9 cellular contexts compared by ENCODE assay signal in the genomic region with DNA sequence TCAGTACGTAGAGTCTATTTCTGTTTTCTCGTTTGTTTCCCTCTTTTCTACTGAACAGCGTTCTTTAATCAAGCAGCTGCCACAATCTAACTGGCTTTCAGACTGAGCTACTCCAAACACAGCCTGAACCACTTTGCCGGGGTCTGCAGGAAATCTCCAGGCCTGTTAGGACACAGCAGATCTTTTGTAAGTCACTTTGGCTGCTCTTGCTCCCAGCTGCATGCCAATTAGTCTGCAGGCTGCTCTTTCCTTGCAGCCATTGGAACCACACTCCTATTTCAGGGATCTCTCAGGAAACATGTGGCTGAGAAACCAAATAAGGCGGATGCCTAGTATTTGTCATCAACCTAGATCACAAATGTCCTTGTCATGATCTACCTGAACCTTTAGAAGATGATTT.
DNase-seq lines count a peak whose midpoint lies in the region; ATAC-seq and TF ChIP-seq lines count a peak whose summit lies in the region.
"Had no signal": no experiment of that assay in that cellular context is flagged by ENCODE, and none has a peak within 500 bp of the region (broad histone marks: within the 10 kb centered on the region; RNA-seq: fewer than 3 reads in every experiment).

No MANE protein-coding gene starts in this region.

- no peaks in the 10 kb centered on the region for H3K79me2 ChIP-seq in PC-9 (ENCODE audit: low read depth)

- no peaks in the 10 kb centered on the region for H3K36me3 Mint-ChIP-seq in endothelial cell (ENCODE audit: low read depth, unreplicated experiment)

- H3K9me3 Mint-ChIP-seq in endothelial cell (ENCODE audit: unreplicated experiment): no peaks in the 10 kb centered on the region

- no peaks in the 10 kb centered on the region for H3K9me2 ChIP-seq in PC-9 (ENCODE audit: insufficient read depth)

- H4K20me1 ChIP-seq in PC-9 (ENCODE audit: insufficient read depth): no peaks in the 10 kb centered on the region

- H3K4me1 ChIP-seq in Peyer's patch: no peaks in the 10 kb centered on the region
- no peaks in the 10 kb centered on the region for H3K4me1 ChIP-seq in PC-9 (replicated peaks; ENCODE audit: insufficient read depth)

- H3K9me3 ChIP-seq in Peyer's patch (no peaks in the 10 kb centered on the region), PC-9 (ENCODE audit: insufficient read depth, low read depth) (no peaks in the 10 kb centered on the region)

- peaks cover 4% of the 10 kb centered on the region for H3K4me1 Mint-ChIP-seq in endothelial cell (ENCODE audit: unreplicated experiment)

- peak; percentile 89 for DNase-seq in DMS 273 (lab: John Stamatoyannopoulos, UW; ENCODE audit: unreplicated experiment)
- DNase-seq in NCI-H2171 (lab: John Stamatoyannopoulos, UW): peak; percentile 73
- peak; percentile 7 for DNase-seq in endothelial cell (ENCODE audit: low spot score)
- DNase-seq in mucosa of gallbladder (ENCODE audit: low spot score): peak; percentile 11
- DNase-seq in 8988T: no peak
- no peak for DNase-seq in Peyer's patch
- no peak for DNase-seq in PC-9

- H3K27ac Mint-ChIP-seq in endothelial cell (ENCODE audit: unreplicated experiment): no peak overlapping the region

- TF ChIP-seq CTCF in endothelial cell (IDR thresholded peaks at IDR 0.05; ENCODE audit: unreplicated experiment): no peak
- TF ChIP-seq CTCF in Peyer's patch (IDR thresholded peaks at IDR 0.05): no peak
- TF ChIP-seq CTCF in PC-9 (conservative IDR thresholded peaks at IDR 0.05): no peak

- no peaks in the 10 kb centered on the region for H3K36me3 ChIP-seq in Peyer's patch
- H3K36me3 ChIP-seq in PC-9 (ENCODE audit: low read depth): no peaks in the 10 kb centered on the region

- H3K4me3 Mint-ChIP-seq in endothelial cell (ENCODE audit: unreplicated experiment): no peak overlapping the region

- H3K27me3 Mint-ChIP-seq in endothelial cell (ENCODE audit: unreplicated experiment): peaks cover 5% of the 10 kb centered on the region

- BruUV-seq in PC-9 (replicated peaks; lab: Mats Ljungman, UMichigan): no TSS peak

- no peak for ATAC-seq in HG03354 (IDR thresholded peaks at IDR 0.05; ENCODE audit: poor library complexity, severe bottlenecking, unreplicated experiment)

- CTCF ChIA-PET in PC-9 (lab: Charles Lee): no interaction called here

- intact Hi-C loops in PC-9 (cut with micrococcal nuclease; ENCODE audit: unreplicated experiment): no loop called here

- no peak for TF ChIP-seq POLR2A in Peyer's patch (IDR thresholded peaks at IDR 0.05)

- POLR2A ChIA-PET in PC-9 (lab: Charles Lee; ENCODE audit: unreplicated experiment): no interaction called here

- no peaks in the 10 kb centered on the region for H3K27me3 ChIP-seq in Peyer's patch
- H3K27me3 ChIP-seq in PC-9 (ENCODE audit: insufficient read depth, low read depth): no peaks in the 10 kb centered on the region

- no peak overlapping the region for H2AFZ ChIP-seq in PC-9

- no peaks in the 10 kb centered on the region for H3F3A ChIP-seq in PC-9 (ENCODE audit: insufficient read depth, low read depth)

- H3K27ac ChIP-seq in Peyer's patch (peak overlapping the region in 1 of 4 donors; percentile 11), PC-9 (no peak overlapping the region)
- H3K27ac ChIP-seq: C4-2B had no signal

- H3K4me3 ChIP-seq in Peyer's patch (no peak overlapping the region), PC-9 (no peak overlapping the region)

- H3K4me2 ChIP-seq in PC-9: no peak overlapping the region

Comparison
In these comparisons a context has a peak if more than half of its experiments do, and no peak if none do; other contexts are left out.
1. DNase-seq: peak in DMS 273 (single experiment), NCI-H2171 (single experiment), endothelial cell (single experiment) and mucosa of gallbladder (single experiment); none in 8988T (single experiment), Peyer's patch (0 of 3) and PC-9 (0 of 2).